In genomic region chr19:56125806-56126590, GRCh38 we compare ENCODE assay signal across 30 cellular contexts. TPM values are rescaled to one million over a fixed set of nuclear protein-coding genes. Genes with fewer than 3 reads are reported as not detected.
A peak's percentile ranks its signal among the peaks of the same experiment; 100 is the strongest.
DNase-seq lines count a peak whose midpoint lies in the region; ATAC-seq and FAIRE-seq lines count a peak whose summit lies in the region.
"Had no signal": no experiment of that assay in that cellular context is flagged by ENCODE, and none has a peak within 500 bp of the region (broad histone marks: within the 10 kb centered on the region; RNA-seq: fewer than 3 reads in every experiment).

No MANE protein-coding gene starts in this region.

- H3K36me3 Mint-ChIP-seq in activated naive CD4-positive, alpha-beta T cell treated with anti-CD3 and anti-CD28 coated beads, Interleukin-2, amount 10 ng/mL, durations not matched to agents 7 days and 5 days, result peaks cover 1% of the 10 kb centered on the region
- H3K36me3 Mint-ChIP-seq in activated naive CD4-positive, alpha-beta T cell treated with anti-CD3 and anti-CD28 coated beads, Interleukin-2, amount 50 U/mL, for 72 hours, result no peaks in the 10 kb centered on the region
- H3K36me3 Mint-ChIP-seq: activated naive CD8-positive, alpha-beta T cell treated with anti-CD3 and anti-CD28 coated beads for 36 hours; type B pancreatic cell had no signal

- no peak for FAIRE-seq in small intestine (lab: Jason Lieb, UNC)
- FAIRE-seq: A549 had no signal

- H3K4me1 ChIP-seq in SJCRH30 (peaks cover 23% of the 10 kb centered on the region), small intestine (ENCODE audit: control insufficient read depth in 2 of 2, insufficient read depth in 1 of 2, low read depth in 1 of 2, low read length in 1 of 2) (no peaks in the 10 kb centered on the region)
- H3K4me1 ChIP-seq: foreskin keratinocyte, HAP-1 had no signal

- H3K27ac Mint-ChIP-seq in activated naive CD4-positive, alpha-beta T cell treated with anti-CD3 and anti-CD28 coated beads, Interleukin-2, amount 10 ng/mL, durations not matched to agents 7 days and 5 days, result peak overlapping the region; percentile 71
- no peak overlapping the region for H3K27ac Mint-ChIP-seq in activated naive CD4-positive, alpha-beta T cell treated with anti-CD3 and anti-CD28 coated beads, Interleukin-2, amount 50 U/mL, for 72 hours
- H3K27ac Mint-ChIP-seq: activated naive CD8-positive, alpha-beta T cell treated with anti-CD3 and anti-CD28 coated beads for 36 hours; activated T-helper 17 cell treated with anti-CD3 and anti-CD28 coated beads, Interleukin-2, amount 50 U/mL, for 72 hours; T-helper 17 cell; type B pancreatic cell had no signal

- peaks cover 43% of the 10 kb centered on the region for H3K4me1 Mint-ChIP-seq in activated naive CD4-positive, alpha-beta T cell treated with anti-CD3 and anti-CD28 coated beads, Interleukin-2, amount 10 ng/mL, durations not matched to agents 7 days and 5 days
- H3K4me1 Mint-ChIP-seq: activated T-helper 17 cell treated with anti-CD3 and anti-CD28 coated beads, Interleukin-2, amount 50 U/mL, for 72 hours had no signal

- 32 to 49% (median 36%) methylated on average over 16 of the region's 16 CpGs for WGBS in small intestine, 3 donors

- no peak for DNase-seq in activated naive CD4-positive, alpha-beta T cell treated with anti-CD3 and anti-CD28 coated beads, Interleukin-2, amount 10 ng/mL, durations not matched to agents 7 days and 5 days
- no peak for DNase-seq in activated naive CD4-positive, alpha-beta T cell treated with anti-CD3 and anti-CD28 coated beads, Interleukin-2, amount 50 U/mL, for 72 hours (ENCODE audit: low spot score in 2 of 2)
- DNase-seq in SJCRH30 (peak; percentile 96 to 98), myocyte (ENCODE audit: low read depth) (peak; percentile 99), small intestine (peak; percentile 67), left lobe of liver (ENCODE audit: low spot score) (no peak), GOT3 (lab: John Stamatoyannopoulos, UW) (no peak)
- DNase-seq: activated CD4-positive, alpha-beta T cell treated with anti-CD3 and anti-CD28 coated beads, Interleukin-2, amount 50 U/mL, for 1 hour; activated CD8-positive, alpha-beta memory T cell treated with anti-CD3 and anti-CD28 coated beads, Interleukin-2, amount 50 U/mL, for 4 hours; activated naive CD8-positive, alpha-beta T cell treated with anti-CD3 and anti-CD28 coated beads for 36 hours; Calu3; effector CD8-positive, alpha-beta T cell; foreskin keratinocyte; KG1; midbrain; NCI-H187; NCI-H226; stimulated activated CD8-positive, alpha-beta memory T cell treated with anti-CD3 and anti-CD28 coated beads, Interleukin-4, amount 100 ng/mL, for 48 hours; T-helper 17 cell; WERI-Rb-1 had no signal

- H3K27me3 Mint-ChIP-seq in activated naive CD4-positive, alpha-beta T cell treated with anti-CD3 and anti-CD28 coated beads, Interleukin-2, amount 10 ng/mL, durations not matched to agents 7 days and 5 days, result no peaks in the 10 kb centered on the region
- H3K27me3 Mint-ChIP-seq: activated naive CD8-positive, alpha-beta T cell treated with anti-CD3 and anti-CD28 coated beads for 36 hours; activated T-helper 17 cell treated with anti-CD3 and anti-CD28 coated beads, Interleukin-2, amount 50 U/mL, for 72 hours; T-helper 17 cell; type B pancreatic cell had no signal

- ATAC-seq in activated naive CD4-positive, alpha-beta T cell treated with anti-CD3 and anti-CD28 coated beads, Interleukin-2, amount 50 U/mL, for 72 hours, result no peak
- ATAC-seq in left lobe of liver, result no peak
- ATAC-seq in GM21723 (IDR thresholded peaks at IDR 0.05; ENCODE audit: unreplicated experiment), result no peak
- ATAC-seq: A549; activated T-helper 17 cell treated with anti-CD3 and anti-CD28 coated beads, Interleukin-2, amount 50 U/mL, for 72 hours; foreskin keratinocyte; T-helper 17 cell had no signal

- H3K27me3 ChIP-seq in SJCRH30 (no peaks in the 10 kb centered on the region), small intestine (ENCODE audit: control insufficient read depth in 2 of 2, insufficient read depth in 2 of 2, low read length in 2 of 2) (no peaks in the 10 kb centered on the region)
- H3K27me3 ChIP-seq: foreskin keratinocyte, hepatocyte had no signal

- no peak overlapping the region for H3K4me3 Mint-ChIP-seq in activated naive CD4-positive, alpha-beta T cell treated with anti-CD3 and anti-CD28 coated beads, Interleukin-2, amount 10 ng/mL, durations not matched to agents 7 days and 5 days
- H3K4me3 Mint-ChIP-seq: activated naive CD8-positive, alpha-beta T cell treated with anti-CD3 and anti-CD28 coated beads for 36 hours; activated T-helper 17 cell treated with anti-CD3 and anti-CD28 coated beads, Interleukin-2, amount 50 U/mL, for 72 hours; T-helper 17 cell; type B pancreatic cell had no signal

- CTCF ChIA-PET in activated naive CD4-positive, alpha-beta T cell treated with anti-CD3 and anti-CD28 coated beads, Interleukin-2, amount 10 ng/mL, durations not matched to agents 7 days and 5 days (lab: Charles Lee), result interaction anchor here (1.2 to 1.6 kb wide), 2 partner anchors 21 to 45 kb away, joined by 3 to 8 read pairs; no protein-coding TSS in a partner anchor

- H3K36me3 ChIP-seq in SJCRH30 (no peaks in the 10 kb centered on the region), small intestine (ENCODE audit: control insufficient read depth in 2 of 2, insufficient read depth in 2 of 2, low read length in 2 of 2) (no peaks in the 10 kb centered on the region)
- H3K36me3 ChIP-seq: HAP-1, WERI-Rb-1 had no signal

- peak overlapping the region; percentile 96 for H3K27ac ChIP-seq in SJCRH30
- H3K27ac ChIP-seq in small intestine (ENCODE audit: low read depth in 1 of 2, low read length in 1 of 2), result no peak overlapping the region
- H3K27ac ChIP-seq: A549, foreskin keratinocyte, hepatocyte, SK-N-MC, WERI-Rb-1 had no signal

- H3K4me3 ChIP-seq in SJCRH30 (peak overlapping the region; percentile 12; the same call in 1 of the 2 replicates), small intestine (ENCODE audit: low read depth in 1 of 2, low read length in 2 of 2) (no peak overlapping the region)
- H3K4me3 ChIP-seq: A549, HAP-1, hepatocyte, SK-N-MC had no signal

- no peaks in the 10 kb centered on the region for H3K9me3 Mint-ChIP-seq in activated naive CD4-positive, alpha-beta T cell treated with anti-CD3 and anti-CD28 coated beads, Interleukin-2, amount 10 ng/mL, durations not matched to agents 7 days and 5 days
- H3K9me3 Mint-ChIP-seq in activated naive CD4-positive, alpha-beta T cell treated with anti-CD3 and anti-CD28 coated beads, Interleukin-2, amount 50 U/mL, for 72 hours, result no peaks in the 10 kb centered on the region
- H3K9me3 Mint-ChIP-seq: activated naive CD8-positive, alpha-beta T cell treated with anti-CD3 and anti-CD28 coated beads for 36 hours; activated T-helper 17 cell treated with anti-CD3 and anti-CD28 coated beads, Interleukin-2, amount 50 U/mL, for 72 hours; type B pancreatic cell had no signal

- H3K9me3 ChIP-seq in SJCRH30 (replicated peaks) (no peaks in the 10 kb centered on the region), small intestine (ENCODE audit: control insufficient read depth, low read depth) (no peaks in the 10 kb centered on the region)
- H3K9me3 ChIP-seq: A549, HAP-1 had no signal

RNA-seq across cellular contexts. Expression of gene ZNF787, which starts 4.9 kb away (rescaled TPM):
- 10 to 100 TPM; 32.2 to 32.5 TPM for total RNA-seq in activated naive CD4-positive, alpha-beta T cell treated with anti-CD3 and anti-CD28 coated beads, Interleukin-2, amount 50 U/mL, for 72 hours
- total RNA-seq in SJCRH30 (2014; rRNA removed; shearing (Covaris generic)), result 24.7 and 24.8 TPM in 2 replicates
- total RNA-seq in myocyte, result 22.5 and 23.3 TPM in 2 replicates
- 25.3 TPM for polyA plus RNA-seq in myocyte (2012)
- 10 to 100 TPM; 29.9 to 34.9 (median 30.2) TPM for polyA plus RNA-seq in small intestine
- total RNA-seq in left lobe of liver, result 29.0 TPM

RNA-seq across cellular contexts. Expression of gene ZNF444, which starts 15.1 kb away (rescaled TPM):
- total RNA-seq in activated naive CD4-positive, alpha-beta T cell treated with anti-CD3 and anti-CD28 coated beads, Interleukin-2, amount 50 U/mL, for 72 hours, result 10 to 100 TPM; 25.9 to 37.3 TPM
- total RNA-seq in SJCRH30 (2014; rRNA removed; shearing (Covaris generic)), result 18.7 and 19.8 TPM in 2 replicates
- total RNA-seq in myocyte, result 34.8 and 38.0 TPM in 2 replicates
- 26.8 TPM for polyA plus RNA-seq in myocyte (2012)
- polyA plus RNA-seq in small intestine, result 10 to 100 TPM; 20.1 to 25.9 (median 24.6) TPM
- 58.5 TPM for total RNA-seq in left lobe of liver

RNA-seq across cellular contexts. Expression of gene GALP, which starts 49.8 kb away (rescaled TPM):
- not detected for total RNA-seq in activated naive CD4-positive, alpha-beta T cell treated with anti-CD3 and anti-CD28 coated beads, Interleukin-2, amount 50 U/mL, for 72 hours
- total RNA-seq in SJCRH30 (2014; rRNA removed; shearing (Covaris generic)), result not detected in 2 replicates
- total RNA-seq in myocyte, result not detected in 2 replicates
- polyA plus RNA-seq in myocyte (2012), result not detected
- polyA plus RNA-seq in small intestine, result not detected
- not detected for total RNA-seq in left lobe of liver
- total RNA-seq: activated naive CD8-positive, alpha-beta T cell treated with anti-CD3 and anti-CD28 coated beads for 36 hours; activated T-helper 17 cell treated with anti-CD3 and anti-CD28 coated beads, Interleukin-2, amount 50 U/mL, for 72 hours; Calu3; foreskin keratinocyte; hepatocyte; liver; T-helper 17 cell had no signal
- polyA plus RNA-seq: A549, BJ, esophagus, foreskin keratinocyte, hepatocyte had no signal

Comparison
In these comparisons a context has a peak if more than half of its experiments do, and no peak if none do; other contexts are left out.
1. DNase-seq: peak in SJCRH30 (2 of 2), myocyte (single experiment) and small intestine (single experiment); none in activated naive CD4-positive, alpha-beta T cell treated with anti-CD3 and anti-CD28 coated beads, Interleukin-2, amount 10 ng/mL, durations not matched to agents 7 days and 5 days (single experiment), activated naive CD4-positive, alpha-beta T cell treated with anti-CD3 and anti-CD28 coated beads, Interleukin-2, amount 50 U/mL, for 72 hours (0 of 2), left lobe of liver (single experiment) and GOT3 (single experiment).